Comparison of ENCODE assay signal across 8 cellular contexts in genomic region chr17:7041607-7042506, GRCh38. TPM values are rescaled to one million over a fixed set of nuclear protein-coding genes. Genes with fewer than 3 reads are reported as not detected.
DNase-seq lines count a peak whose midpoint lies in the region; ATAC-seq and TF ChIP-seq lines count a peak whose summit lies in the region.

No MANE protein-coding gene starts in this region.

- no peaks in the 10 kb centered on the region for H3K27me3 Mint-ChIP-seq in activated B cell treated with CpG ODN at 0.5 μM for 24 hours

- H3K27ac ChIP-seq in esophagus muscularis mucosa (replicated peaks in 1 of 4): peak overlapping the region in 2 of 4 donors; percentile 19 to 23
- H3K27ac ChIP-seq in ovary: peak overlapping the region in 1 of 2 donors; percentile 6
- H3K27ac ChIP-seq in transverse colon: peak overlapping the region in 2 of 4 donors; percentile 28 to 35

- peak overlapping the region; percentile 3; the same call in 1 of the 2 replicates for H3K4me3 ChIP-seq in GM06990 (replicated peaks; ENCODE audit: low read depth, low read length)
- peak overlapping the region; percentile 49 to 63 (median 54) for H3K4me3 ChIP-seq in esophagus muscularis mucosa
- H3K4me3 ChIP-seq in ovary: peak overlapping the region; percentile 13
- H3K4me3 ChIP-seq in transverse colon: peak overlapping the region in 2 of 4 donors; percentile 11 to 49

- DNase-seq in GM06990 (ENCODE audit: extremely low read depth, insufficient read length): no peak
- DNase-seq in activated B cell treated with CpG ODN at 0.5 μM for 24 hours: peak; percentile 30
- no peak for DNase-seq in esophagus muscularis mucosa (ENCODE audit: extremely low spot score)
- DNase-seq in ovary: peak in 2 of 5 donors; percentile 28 to 58
- no peak for DNase-seq in transverse colon
- no peak for DNase-seq in HK-2 (ENCODE audit: unreplicated experiment)

- intact Hi-C loops in activated B cell treated with CpG ODN at 0.5 μM for 24 hours (cut with micrococcal nuclease) (loop anchor here (10.0 kb wide), 1 partner anchor 543 kb away; the partner anchor contains the start of gene MPDU1), esophagus muscularis mucosa (cut with DNase I) (no loop called here), ovary (cut with DNase I) (loop anchor here in 2 of 4 donors (5.0 to 10.0 kb wide), 2 partner anchors 133 to 250 kb away; partner anchors contain the start of genes ASGR1 (in 1 of the 2) and YBX2 (in 1 of the 2)), transverse colon (cut with DNase I; ENCODE audit: low total_unique reads) (loop anchor here (10.0 kb wide), 1 partner anchor 543 kb away; the partner anchor contains the start of gene MPDU1)

- H3K36me3 ChIP-seq in GM06990 (ENCODE audit: control insufficient read depth, insufficient read depth, low read length) (peaks cover 1% of the 10 kb centered on the region), esophagus muscularis mucosa (peaks cover 0 to 3% (median 0%) of the 10 kb centered on the region in 4 donors), ovary (no peaks in the 10 kb centered on the region), transverse colon (no peaks in the 10 kb centered on the region)

- H3K36me3 Mint-ChIP-seq in activated B cell treated with CpG ODN at 0.5 μM for 24 hours (ENCODE audit: low read depth): no peaks in the 10 kb centered on the region

- H3K4me3 Mint-ChIP-seq in activated B cell treated with CpG ODN at 0.5 μM for 24 hours: peak overlapping the region; percentile 74

- H3K9me3 Mint-ChIP-seq in activated B cell treated with CpG ODN at 0.5 μM for 24 hours: no peaks in the 10 kb centered on the region

- H3K27ac Mint-ChIP-seq in activated B cell treated with CpG ODN at 0.5 μM for 24 hours: peak overlapping the region; percentile 53

- 46% methylated on average over 22 of the region's 44 CpGs for WGBS in esophagus muscularis mucosa
- WGBS in ovary, 3 donors: 20 to 30% (median 24%) methylated on average over 44 of the region's 44 CpGs
- WGBS in transverse colon (ENCODE audit: low coverage in 1 of 2), 2 donors: 25 to 52% methylated on average over 1 to 40 of the region's 44 CpGs

- CTCF ChIA-PET in activated B cell treated with CpG ODN at 0.5 μM for 24 hours (lab: Charles Lee): interaction anchor here (1.0 to 1.3 kb wide), 3 partner anchors 10 to 131 kb away, joined by 3 read pairs; no protein-coding TSS in a partner anchor

- peaks cover 33 to 36% (median 35%) of the 10 kb centered on the region in 4 donors for H3K4me1 ChIP-seq in esophagus muscularis mucosa
- peaks cover 17% of the 10 kb centered on the region for H3K4me1 ChIP-seq in ovary (ENCODE audit: insufficient read depth)
- H3K4me1 ChIP-seq in transverse colon: peaks cover 18 to 46% (median 32%) of the 10 kb centered on the region in 4 donors

- H3K27me3 ChIP-seq in GM06990 (replicated peaks; ENCODE audit: control insufficient read depth, insufficient read depth, low read length) (no peaks in the 10 kb centered on the region; the same call in 1 of the 2 replicates), esophagus muscularis mucosa (peaks cover 0 to 41% (median 27%) of the 10 kb centered on the region in 4 donors), ovary (peaks cover 4% of the 10 kb centered on the region), transverse colon (peaks cover 17% of the 10 kb centered on the region)

- ATAC-seq in activated B cell treated with CpG ODN at 0.5 μM for 24 hours (ENCODE audit: low read depth) (peak; percentile 16), HG02840 (IDR thresholded peaks at IDR 0.05; ENCODE audit: low FRiP score, unreplicated experiment) (no peak), HG03175 (IDR thresholded peaks at IDR 0.05; ENCODE audit: unreplicated experiment) (no peak)

- H3K9me3 ChIP-seq in esophagus muscularis mucosa (no peaks in the 10 kb centered on the region), ovary (no peaks in the 10 kb centered on the region), transverse colon (no peaks in the 10 kb centered on the region)

- no peak for TF ChIP-seq POLR2A in esophagus muscularis mucosa (IDR thresholded peaks at IDR 0.05; ENCODE audit: low read depth)
- no peak for TF ChIP-seq POLR2A in ovary (IDR thresholded peaks at IDR 0.05)
- TF ChIP-seq POLR2A in transverse colon (IDR thresholded peaks at IDR 0.05): no peak

- TF ChIP-seq EP300 in esophagus muscularis mucosa (IDR thresholded peaks at IDR 0.05) (no peak), ovary (IDR thresholded peaks at IDR 0.05) (no peak), transverse colon (IDR thresholded peaks at IDR 0.05; ENCODE audit: low read depth) (no peak)

- no peak for TF ChIP-seq CTCF in GM06990 (IDR thresholded peaks at IDR 0.05; ENCODE audit: insufficient read depth, low read length, poor library complexity, severe bottlenecking)
- no peak for TF ChIP-seq CTCF in activated B cell treated with CpG ODN at 0.5 μM for 24 hours (IDR thresholded peaks at IDR 0.05)
- no peak for TF ChIP-seq CTCF in esophagus muscularis mucosa (IDR thresholded peaks at IDR 0.05)
- TF ChIP-seq CTCF in ovary (IDR thresholded peaks at IDR 0.05): no peak
- TF ChIP-seq CTCF in transverse colon (IDR thresholded peaks at IDR 0.05): no peak

- POLR2A ChIA-PET in activated B cell treated with CpG ODN at 0.5 μM for 24 hours (lab: Charles Lee): interaction anchor here (0.6 to 1.9 kb wide), 9 partner anchors 10 to 645 kb away, joined by 3 to 13 read pairs (median 6); partner anchors contain the start of gene TP53

- H3K4me1 Mint-ChIP-seq in activated B cell treated with CpG ODN at 0.5 μM for 24 hours: peaks cover 53% of the 10 kb centered on the region

- in situ Hi-C loops in transverse colon (cut with MboI; ENCODE audit: low pct_ligation_motif_present in 1 of 4, low pct_unique_long_range_greater_than_20kb in 1 of 4, low sequenced_read_pairs in 3 of 4): loop anchor here in 3 of 4 donors (10.0 to 25.0 kb wide), 3 partner anchors 173 to 295 kb away; partner anchors contain the start of genes SLC2A4 (in 2 of the 3), YBX2 (in 2 of the 3), ACADVL (in 1 of the 3) and ACAP1 (in 1 of the 3)

RNA-seq across cellular contexts. Expression of gene SLC16A11, which starts 2.0 kb away (rescaled TPM):
- total RNA-seq in activated B cell treated with CpG ODN at 0.5 μM for 24 hours: 3.6 and 4.2 TPM in 2 replicates
- under 1 TPM in 3 of 4 donors, not detected in 1; 0.17 to 0.99 (median 0.26) TPM for total RNA-seq in esophagus muscularis mucosa
- 10 to 100 TPM in 1 of 7 donors, 1 to 10 TPM in 5, not detected in 1; 1.2 to 14.4 (median 2.9) TPM for total RNA-seq in ovary
- 1 to 10 TPM in 1 of 2 donors, not detected in 1; 3.9 TPM for polyA plus RNA-seq in ovary
- total RNA-seq in transverse colon: 1 to 10 TPM in 2 of 4 donors, not detected in 2; 1.2 to 2.2 TPM

RNA-seq across cellular contexts. Expression of gene SLC16A13, which starts 6.0 kb away (rescaled TPM):
- total RNA-seq in activated B cell treated with CpG ODN at 0.5 μM for 24 hours (10.4 and 11.8 TPM in 2 replicates), esophagus muscularis mucosa (1 to 10 TPM in 1 of 4 donors, under 1 TPM in 3; 0.19 to 1.2 (median 0.65) TPM), ovary (1 to 10 TPM in 4 of 7 donors, under 1 TPM in 3; 0.12 to 2.8 (median 1.2) TPM), transverse colon (1 to 10 TPM in 3 of 4 donors, not detected in 1; 2.4 to 8.6 (median 3.5) TPM)
- 1 to 10 TPM; 1.2 TPM for polyA plus RNA-seq in ovary

RNA-seq across cellular contexts. Expression of gene BCL6B, which starts 19.0 kb away (rescaled TPM):
- total RNA-seq in activated B cell treated with CpG ODN at 0.5 μM for 24 hours: 0.31 and 0.88 TPM in 2 replicates
- 1 to 10 TPM in 3 of 4 donors, under 1 TPM in 1; 0.83 to 5.0 (median 3.2) TPM for total RNA-seq in esophagus muscularis mucosa
- total RNA-seq in ovary: 10 to 100 TPM in 1 of 7 donors, 1 to 10 TPM in 4, under 1 TPM in 2; 0.46 to 13.9 (median 3.5) TPM
- 10 to 100 TPM in 1 of 2 donors, 1 to 10 TPM in 1; 6.2 to 13.7 TPM for polyA plus RNA-seq in ovary
- total RNA-seq in transverse colon: 1 to 10 TPM in 1 of 4 donors, under 1 TPM in 2, not detected in 1; 0.32 to 1.8 (median 0.82) TPM

RNA-seq across cellular contexts. Expression of gene RNASEK, which starts 29.4 kb away (rescaled TPM):
- total RNA-seq in activated B cell treated with CpG ODN at 0.5 μM for 24 hours (130 and 140 TPM in 2 replicates), esophagus muscularis mucosa (100 to 1,000 TPM in 3 of 4 donors, 10 to 100 TPM in 1; 84.7 to 204 (median 172) TPM), ovary (100 to 1,000 TPM in 6 of 7 donors, 10 to 100 TPM in 1; 80.1 to 211 (median 179) TPM), transverse colon (100 to 1,000 TPM in 2 of 4 donors, 10 to 100 TPM in 2; 38.8 to 177 (median 118) TPM)
- 100 to 1,000 TPM; 192 to 295 TPM for polyA plus RNA-seq in ovary

RNA-seq across cellular contexts. Expression of gene CLEC10A, which starts 38.2 kb away (rescaled TPM):
- not detected in 2 replicates for total RNA-seq in activated B cell treated with CpG ODN at 0.5 μM for 24 hours
- 10 to 100 TPM in 3 of 4 donors, 1 to 10 TPM in 1; 3.0 to 14.0 (median 13.1) TPM for total RNA-seq in esophagus muscularis mucosa
- 1 to 10 TPM in 6 of 7 donors, under 1 TPM in 1; 0.98 to 2.9 (median 2.2) TPM for total RNA-seq in ovary
- polyA plus RNA-seq in ovary: 1 to 10 TPM; 3.5 to 9.4 TPM
- total RNA-seq in transverse colon: 1 to 10 TPM in 2 of 4 donors, not detected in 2; 6.3 to 7.0 TPM
